Comparison of ENCODE assay signal across 1 cellular context in genomic region chr1:230745071-230745470, GRCh38.
TF ChIP-seq lines count a peak whose summit lies in the region.

No MANE protein-coding gene starts in this region.

TF ChIP-seq in GM23338, 12 proteins besides CTCF, POLR2A, EP300 and RAD21 (continued from another document):
- TF ChIP-seq REST (IDR thresholded peaks at IDR 0.05; ENCODE audit: unreplicated experiment) (no peak), CREB1 (CRISPR knock-in tag; IDR thresholded peaks at IDR 0.05; ENCODE audit: low read depth) (no peak), ETS1 (IDR thresholded peaks at IDR 0.05) (no peak), EZH2 (IDR thresholded peaks at IDR 0.05; ENCODE audit: low read depth, unreplicated experiment) (no peak), EZH2phosphoT487 (IDR thresholded peaks at IDR 0.05; ENCODE audit: unreplicated experiment) (no peak)
